26 cellular contexts compared by ENCODE assay signal in genomic region chr22:19793656-19794310, GRCh38. TPM values are rescaled to one million over a fixed set of nuclear protein-coding genes. Genes with fewer than 3 reads are reported as not detected.
DNase-seq lines count a peak whose midpoint lies in the region; ATAC-seq, FAIRE-seq and TF ChIP-seq lines count a peak whose summit lies in the region.
"Had no signal": no experiment of that assay in that cellular context is flagged by ENCODE, and none has a peak within 500 bp of the region (broad histone marks: within the 10 kb centered on the region; RNA-seq: fewer than 3 reads in every experiment).

No MANE protein-coding gene starts in this region.

- H2AFZ ChIP-seq in K562 (ENCODE audit: low read depth, low read length) (no peak overlapping the region), trophoblast cell (ENCODE audit: insufficient read depth, low read length, poor library complexity) (no peak overlapping the region)
- H2AFZ ChIP-seq: GM23338 had no signal

- H2BK12ac ChIP-seq in trophoblast cell (ENCODE audit: low read length), result no peak overlapping the region

- no peaks in the 10 kb centered on the region for H3K79me1 ChIP-seq in trophoblast cell (ENCODE audit: low read length)

- H3K4me2 ChIP-seq in K562 (ENCODE audit: insufficient read depth, low read length), result no peak overlapping the region
- H3K4me2 ChIP-seq in trophoblast cell (ENCODE audit: low read length), result no peak overlapping the region
- H3K4me2 ChIP-seq: A549; BLaER1 treated with 17β-estradiol and CSF1 and Interleukin-3, amounts not matched to agents 10 nM and 100 nM; GM23338 had no signal

- no peak overlapping the region for H3K23ac ChIP-seq in trophoblast cell (ENCODE audit: low read length)

- no peak for TF ChIP-seq EP300 in K562 (IDR thresholded peaks at IDR 0.05; ENCODE audit: low read length)
- no peak for TF ChIP-seq EP300 in sigmoid colon (IDR thresholded peaks at IDR 0.05)

- intact Hi-C loops in K562 (cut with micrococcal nuclease) (no loop called here), sigmoid colon (cut with DNase I) (no loop called here)

- no peak for TF ChIP-seq POLR2A in K562 (conservative IDR thresholded peaks at IDR 0.05)
- TF ChIP-seq POLR2A in sigmoid colon (IDR thresholded peaks at IDR 0.05), result no peak

- no peak overlapping the region for H2BK120ac ChIP-seq in trophoblast cell (ENCODE audit: insufficient read depth, low read length, poor library complexity)

- H2BK5ac ChIP-seq in trophoblast cell (ENCODE audit: low read depth, low read length, poor library complexity), result no peak overlapping the region

- BruUV-seq in K562 (replicated peaks; lab: Mats Ljungman, UMichigan), result no TSS peak

- POLR2A ChIA-PET in K562 (lab: Yijun Ruan, JAX), result interaction anchor here (0.6 to 16.8 kb wide), 8 partner anchors 9 to 526 kb away, joined by 3 to 205 read pairs (median 3); partner anchors contain the start of genes DGCR6L and TXNRD2

- 1% methylated on average over 2 of the region's 2 CpGs for WGBS in K562 (ENCODE audit: insufficient coverage, low coverage, missing lambda C conversion rate)
- no CpG with 5 or more reads among the region's 2 CpGs for WGBS in trophoblast cell (ENCODE audit: extremely low coverage, insufficient coverage, insufficient read length)
- WGBS in sigmoid colon, 2 donors, result 83 to 94% methylated on average over 2 of the region's 2 CpGs

- no peak for TF ChIP-seq RAD21 in K562 (CRISPR knock-in tag; conservative IDR thresholded peaks at IDR 0.05 in 1 of 2, IDR thresholded peaks at IDR 0.05 in 1 of 2)

- no peak overlapping the region for H4K91ac ChIP-seq in trophoblast cell (ENCODE audit: low read depth, low read length)

- in situ Hi-C loops in K562 (cut with MboI), result no loop called here

- no peak overlapping the region for H3K18ac ChIP-seq in trophoblast cell (ENCODE audit: low read length)

- CTCF ChIA-PET in K562 (lab: Yijun Ruan, JAX; ENCODE audit: low intra/inter-chr PET ratio), result no interaction called here

- H4K8ac ChIP-seq in trophoblast cell (ENCODE audit: low read depth, low read length), result no peak overlapping the region

- H4K20me1 ChIP-seq in K562 (replicated peaks; ENCODE audit: control insufficient read depth, insufficient read depth, low read length), result no peaks in the 10 kb centered on the region

- H3K27ac ChIP-seq in K562 (ENCODE audit: extremely low read depth, low read depth, low read length), result no peak overlapping the region
- no peak overlapping the region for H3K27ac ChIP-seq in trophoblast cell (ENCODE audit: low read depth, low read length)
- H3K27ac ChIP-seq in sigmoid colon, result no peak overlapping the region
- H3K27ac ChIP-seq: A549; BLaER1 treated with 17β-estradiol and CSF1 and Interleukin-3, amounts not matched to agents 10 nM and 100 nM had no signal

- TF ChIP-seq CTCF in K562 (IDR thresholded peaks at IDR 0.05 in 2 of 3, conservative IDR thresholded peaks at IDR 0.05 in 1 of 3; ENCODE audit: insufficient read depth in 2 of 3, low read depth in 1 of 3, low read length in 3 of 3) (no peak), fibroblast of the aortic adventitia (IDR thresholded peaks at IDR 0.05; ENCODE audit: insufficient read depth, low read length) (no peak), sigmoid colon (IDR thresholded peaks at IDR 0.05) (no peak)

- peaks cover 0 to 26% of the 10 kb centered on the region in 2 experiments; a peak in 1 of 5 replicates for H3K4me1 ChIP-seq in K562 (replicated peaks in 1 of 2; ENCODE audit: control insufficient read depth in 2 of 2, insufficient read depth in 2 of 2, low read length in 2 of 2)
- no peaks in the 10 kb centered on the region for H3K4me1 ChIP-seq in trophoblast cell (ENCODE audit: control insufficient read depth in 1 of 2, insufficient read depth in 2 of 2, low read length in 2 of 2)
- no peaks in the 10 kb centered on the region for H3K4me1 ChIP-seq in sigmoid colon
- H3K4me1 ChIP-seq: A549; BE2C; BLaER1 treated with 17β-estradiol and CSF1 and Interleukin-3, amounts not matched to agents 10 nM and 100 nM had no signal

- no peak for FAIRE-seq in K562 (lab: Jason Lieb, UNC)
- FAIRE-seq: A549, D721Med, GM12891, GM18507 had no signal

- H3K36me3 ChIP-seq in K562 (ENCODE audit: control insufficient read depth, insufficient read depth, low read length) (no peaks in the 10 kb centered on the region), trophoblast cell (ENCODE audit: control insufficient read depth in 1 of 2, insufficient read depth in 2 of 2, low read length in 2 of 2) (peaks cover 2 to 3% of the 10 kb centered on the region in 2 experiments), sigmoid colon (peaks cover 0 to 1% (median 0%) of the 10 kb centered on the region in 4 donors)
- H3K36me3 ChIP-seq: BE2C had no signal

- no peaks in the 10 kb centered on the region for H3K9me1 ChIP-seq in K562 (ENCODE audit: control insufficient read depth, insufficient read depth, low read length)

- no peak overlapping the region for H3K4ac ChIP-seq in trophoblast cell (ENCODE audit: low read depth, low read length)

- no peak overlapping the region for H3K9ac ChIP-seq in K562 (ENCODE audit: insufficient read depth in 1 of 2, low read depth in 2 of 2, low read length in 2 of 2)
- no peak overlapping the region for H3K9ac ChIP-seq in trophoblast cell (ENCODE audit: low read length)
- H3K9ac ChIP-seq: BLaER1 treated with 17β-estradiol and CSF1 and Interleukin-3, amounts not matched to agents 10 nM and 100 nM had no signal

- ATAC-seq in K562 (no peak), GM21619 (IDR thresholded peaks at IDR 0.05; ENCODE audit: unreplicated experiment) (no peak), HG03520 (IDR thresholded peaks at IDR 0.05; ENCODE audit: unreplicated experiment) (no peak)
- ATAC-seq: A549, GM23338, HCT116 had no signal

- H3K27me3 ChIP-seq in K562 (ENCODE audit: control insufficient read depth in 2 of 2, insufficient read depth in 2 of 2, low read length in 2 of 2) (no peaks in the 10 kb centered on the region), trophoblast cell (ENCODE audit: insufficient read depth, low read length) (no peaks in the 10 kb centered on the region), sigmoid colon (no peaks in the 10 kb centered on the region)
- H3K27me3 ChIP-seq: BE2C; BLaER1 treated with 17β-estradiol and CSF1 and Interleukin-3, amounts not matched to agents 10 nM and 100 nM had no signal

- no peak overlapping the region for H3K14ac ChIP-seq in trophoblast cell (ENCODE audit: low read length)

- DNase-seq in EH (ENCODE audit: low read depth), result peak; percentile 56
- no peak for DNase-seq in K562 (ENCODE audit: extremely low read depth in 1 of 4, low spot score in 3 of 4)
- peak; percentile 28 for DNase-seq in fibroblast of the aortic adventitia (ENCODE audit: low read depth)
- DNase-seq in trophoblast cell, result peak; percentile 43 to 89
- DNase-seq in sigmoid colon, result no peak
- DNase-seq: 8988T; ACHN; AML-193; BE2C; CD4-positive, alpha-beta T cell; CD8-positive, alpha-beta memory T cell; DMS 273 treated with DMSO at 0.1 percent for 48 hours; DMS79; GF-D8; H9 had no signal

- H4K12ac ChIP-seq in trophoblast cell (ENCODE audit: low read depth, low read length), result no peak overlapping the region

- H2AK5ac ChIP-seq in trophoblast cell (ENCODE audit: low read length), result no peak overlapping the region

- H3K4me3 ChIP-seq in K562, result no peak overlapping the region
- H3K4me3 ChIP-seq in fibroblast of the aortic adventitia (ENCODE audit: low read depth, low read length), result no peak overlapping the region
- H3K4me3 ChIP-seq in trophoblast cell (ENCODE audit: low read depth, low read length), result no peak overlapping the region
- no peak overlapping the region for H3K4me3 ChIP-seq in sigmoid colon
- H3K4me3 ChIP-seq: A549; BLaER1 treated with 17β-estradiol and CSF1 and Interleukin-3, amounts not matched to agents 10 nM and 100 nM; GM23338 had no signal

- peaks cover 2% of the 10 kb centered on the region for H3K9me3 ChIP-seq in K562 (replicated peaks; ENCODE audit: control insufficient read depth, insufficient read depth, low read depth, low read length)
- peaks cover 3% of the 10 kb centered on the region for H3K9me3 ChIP-seq in trophoblast cell (ENCODE audit: insufficient read depth, low read depth, low read length)
- no peaks in the 10 kb centered on the region for H3K9me3 ChIP-seq in sigmoid colon
- H3K9me3 ChIP-seq: A549, BE2C had no signal

- H3K79me2 ChIP-seq in K562 (ENCODE audit: control insufficient read depth, insufficient read depth, low read length) (no peaks in the 10 kb centered on the region), trophoblast cell (ENCODE audit: control insufficient read depth, insufficient read depth, low read length, poor library complexity) (no peaks in the 10 kb centered on the region)

RNA-seq across cellular contexts. Expression of gene TBX1, which starts 33.2 kb away (rescaled TPM):
- total RNA-seq in K562 (2011; cell fraction: chromatin; rRNA removed; ENCODE audit: low replicate concordance), result 31.9 and 90.7 TPM in 2 replicates
- 41.9 and 52.4 TPM in 2 replicates for total RNA-seq in K562 (2011; cell fraction: nucleolus; rRNA removed)
- total RNA-seq in K562 (2011; cell fraction: nucleoplasm; rRNA removed), result 40.6 and 47.0 TPM in 2 replicates
- 8.9 and 14.0 TPM in 2 replicates for total RNA-seq in K562 (2014; rRNA removed)
- total RNA-seq in K562 (2014; rRNA removed; fragmentation: Illumina TruSeq; extraction: Trizol), result 2.1 and 2.6 TPM in 2 replicates
- 3.5 and 3.9 TPM in 2 replicates for total RNA-seq in K562 (2015; rRNA removed; fragmentation: Illumina TruSeq; extraction: Trizol)
- total RNA-seq in K562 (2021), result 34.2 and 35.0 TPM in 2 replicates
- polyA plus RNA-seq in K562 (2011; rRNA removed), result 2.5 and 9.5 TPM in 2 replicates
- 5.8 and 7.7 TPM in 2 replicates for polyA plus RNA-seq in K562 (2011; cell fraction: cytosol; rRNA removed)
- polyA plus RNA-seq in K562 (2011; cell fraction: nucleus; rRNA removed), result 55.1 and 87.1 TPM in 2 replicates
- 12.4 and 14.0 TPM in 2 replicates for polyA plus RNA-seq in K562 (2012)
- polyA plus RNA-seq in K562 (2014; fragmentation: Illumina TruSeq; extraction: Trizol), result 8.0 and 12.8 TPM in 2 replicates
- polyA plus RNA-seq in K562 (2014; fragmentation: Nextera tagmentation; extraction: Ambion mirVana), result under 1 TPM; 0.07 to 0.11 TPM
- 14.7 and 17.1 TPM in 2 replicates for polyA plus RNA-seq in K562 (2014; rRNA removed)
- 2.2 and 5.5 TPM in 2 replicates for polyA minus RNA-seq in K562 (2011; rRNA and poly(A)+ RNA removed)
- polyA minus RNA-seq in K562 (2011; cell fraction: cytosol; rRNA and poly(A)+ RNA removed), result 5.4 and 22.9 TPM in 2 replicates
- polyA minus RNA-seq in K562 (2011; cell fraction: nucleus; rRNA and poly(A)+ RNA removed), result 20.1 and 45.7 TPM in 2 replicates
- 2.8 TPM in 1 of 2 replicates, not detected in the other for total RNA-seq in fibroblast of the aortic adventitia (ENCODE audit: low replicate concordance)
- 6.7 and 6.8 TPM in 2 replicates for polyA plus RNA-seq in trophoblast cell (2013)
- 1 to 10 TPM; 1.7 to 4.3 (median 3.3) TPM for total RNA-seq in sigmoid colon
- polyA plus RNA-seq in sigmoid colon, result 1 to 10 TPM in 2 of 3 donors, not detected in 1; 1.8 to 2.4 TPM
- total RNA-seq: CD4-positive, alpha-beta T cell; CD8-positive, alpha-beta memory T cell; H4 had no signal
- polyA plus RNA-seq: CD14-positive monocyte; CD8-positive, alpha-beta memory T cell had no signal

Comparison
In these comparisons a context has a peak if more than half of its experiments do, and no peak if none do; other contexts are left out.
1. DNase-seq: peak in EH (single experiment), fibroblast of the aortic adventitia (single experiment) and trophoblast cell (2 of 2); none in K562 (0 of 4) and sigmoid colon (single experiment).